Comparison of ENCODE assay signal across 8 cellular contexts in the genomic region with DNA sequence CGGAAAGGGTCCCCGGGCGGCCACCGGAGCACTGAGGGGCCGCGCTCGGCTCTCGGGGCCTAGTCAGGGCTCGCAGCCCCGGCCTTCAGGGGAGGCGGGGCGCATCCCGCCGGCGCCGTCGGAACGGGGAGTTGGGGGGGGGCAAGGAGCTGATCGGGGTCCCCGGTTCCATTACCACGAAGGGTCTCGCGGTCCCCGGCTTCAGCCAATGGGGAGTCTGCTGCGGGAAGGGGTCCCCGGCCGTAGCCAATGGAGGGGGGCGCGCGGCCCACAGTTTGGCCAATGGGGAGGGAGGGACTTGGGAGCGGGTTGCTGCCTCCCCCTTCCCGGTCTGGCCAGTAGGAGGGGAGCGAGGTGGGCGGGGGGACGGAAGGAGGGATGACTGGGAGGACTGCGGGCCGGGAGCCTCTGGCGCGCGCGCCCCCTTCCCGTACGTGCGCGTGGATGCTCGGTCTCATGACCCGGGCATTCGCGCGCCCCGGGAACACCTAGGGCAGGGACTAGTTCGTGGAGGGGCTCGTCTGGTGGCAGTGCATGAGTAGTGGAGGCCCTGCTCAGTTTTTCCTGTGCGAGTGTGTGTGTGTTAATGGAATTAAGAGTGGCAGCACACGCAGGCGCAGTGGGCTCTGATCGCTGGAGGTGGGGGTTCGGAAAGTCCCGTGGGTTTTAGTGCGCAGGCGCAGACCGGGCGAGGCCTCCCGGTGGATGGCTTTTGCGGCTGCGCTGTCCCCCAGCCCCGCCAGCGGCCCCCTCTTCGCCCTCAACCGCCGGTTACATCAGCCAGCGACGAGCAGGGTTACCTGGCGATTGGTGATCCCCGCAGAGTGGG. TPM values are rescaled to one million over a fixed set of nuclear protein-coding genes. Genes with fewer than 3 reads are reported as not detected.
DNase-seq lines count a peak whose midpoint lies in the region; ATAC-seq and TF ChIP-seq lines count a peak whose summit lies in the region.

No MANE protein-coding gene starts in this region.

- H3K27me3 Mint-ChIP-seq in activated naive CD8-positive, alpha-beta T cell treated with anti-CD3 and anti-CD28 coated beads, Interleukin-2, amount 10 ng/mL, durations not matched to agents 7 days and 5 days, result no peaks in the 10 kb centered on the region

- no peaks in the 10 kb centered on the region for H3K4me1 ChIP-seq in ovary (ENCODE audit: insufficient read depth)
- peaks cover 15% of the 10 kb centered on the region for H3K4me1 ChIP-seq in thymus (ENCODE audit: control insufficient read depth, insufficient read depth, low read length)

- ATAC-seq in HG02759 (IDR thresholded peaks at IDR 0.05; ENCODE audit: unreplicated experiment) (peak; percentile 64), Right ventricle myocardium inferior (peak; percentile 94)
- ATAC-seq in activated naive CD8-positive, alpha-beta T cell treated with anti-CD3 and anti-CD28 coated beads, Interleukin-2, amount 10 ng/mL, durations not matched to agents 7 days and 5 days (ENCODE audit: low read depth), result peak; percentile 79

- 0% methylated on average over 56 to 75 of the region's 75 CpGs for WGBS in ovary, 3 donors
- under 1% methylated on average over 75 of the region's 75 CpGs for WGBS in thymus

- H3K4me3 ChIP-seq in GM12865 (ENCODE audit: low read depth, low read length) (peak overlapping the region; percentile 65), ovary (peak overlapping the region; percentile 100), thymus (ENCODE audit: low read length) (peak overlapping the region; percentile 100)

- peak; percentile 99 for DNase-seq in GM12865 (ENCODE audit: low read depth)
- peak; percentile 81 for DNase-seq in NCI-H128 (lab: John Stamatoyannopoulos, UW; ENCODE audit: unreplicated experiment)
- DNase-seq in SKM-1 treated with dmso at 0.1 percent for 144 hours (lab: John Stamatoyannopoulos, UW; ENCODE audit: unreplicated experiment), result peak; percentile 97
- DNase-seq in activated naive CD8-positive, alpha-beta T cell treated with anti-CD3 and anti-CD28 coated beads, Interleukin-2, amount 10 ng/mL, durations not matched to agents 7 days and 5 days, result peak; percentile 94
- peak; percentile 98 for DNase-seq in Right ventricle myocardium inferior (ENCODE audit: missing footprints)
- peak; percentile 97 to 99 (median 98) for DNase-seq in ovary

- H3K4me3 Mint-ChIP-seq in activated naive CD8-positive, alpha-beta T cell treated with anti-CD3 and anti-CD28 coated beads, Interleukin-2, amount 10 ng/mL, durations not matched to agents 7 days and 5 days, result peak overlapping the region; percentile 98

- TF ChIP-seq CTCF in GM12865 (IDR thresholded peaks at IDR 0.05; ENCODE audit: insufficient read depth, low read depth, low read length, missing control alignments), result no peak
- TF ChIP-seq CTCF in ovary (IDR thresholded peaks at IDR 0.05), result peak in 2 of 3 donors; percentile 27 to 38

- H3K9me3 Mint-ChIP-seq in activated naive CD8-positive, alpha-beta T cell treated with anti-CD3 and anti-CD28 coated beads, Interleukin-2, amount 10 ng/mL, durations not matched to agents 7 days and 5 days, result no peaks in the 10 kb centered on the region

- peaks cover 37% of the 10 kb centered on the region for H3K4me1 Mint-ChIP-seq in activated naive CD8-positive, alpha-beta T cell treated with anti-CD3 and anti-CD28 coated beads, Interleukin-2, amount 10 ng/mL, durations not matched to agents 7 days and 5 days

- peaks cover 24% of the 10 kb centered on the region for H3K36me3 Mint-ChIP-seq in activated naive CD8-positive, alpha-beta T cell treated with anti-CD3 and anti-CD28 coated beads, Interleukin-2, amount 10 ng/mL, durations not matched to agents 7 days and 5 days

- H3K9me3 ChIP-seq in ovary (no peaks in the 10 kb centered on the region), thymus (ENCODE audit: control insufficient read depth) (no peaks in the 10 kb centered on the region)

- no peak for TF ChIP-seq EP300 in ovary (IDR thresholded peaks at IDR 0.05)

- peak; percentile 44 for TF ChIP-seq POLR2A in ovary (IDR thresholded peaks at IDR 0.05)

- intact Hi-C loops in Right ventricle myocardium inferior (cut with DNase I) (loop anchor here (1.0 kb wide), 1 partner anchor 22 kb away; a partner anchor contains a TSS), ovary (cut with DNase I) (loop anchor here in 2 of 4 donors (5.0 to 10.0 kb wide), 2 partner anchors 111 to 123 kb away; a partner anchor contains a TSS)

- peak overlapping the region; percentile 98 for H3K27ac Mint-ChIP-seq in activated naive CD8-positive, alpha-beta T cell treated with anti-CD3 and anti-CD28 coated beads, Interleukin-2, amount 10 ng/mL, durations not matched to agents 7 days and 5 days

- POLR2A ChIA-PET in activated naive CD8-positive, alpha-beta T cell treated with anti-CD3 and anti-CD28 coated beads, Interleukin-2, amount 10 ng/mL, durations not matched to agents 7 days and 5 days (lab: Charles Lee), result interaction anchor here (0.7 to 4.2 kb wide), 11 partner anchors 14 to 330 kb away, joined by 3 to 65 read pairs (median 7); a partner anchor contains a TSS

- no peaks in the 10 kb centered on the region for H3K27me3 ChIP-seq in ovary
- H3K27me3 ChIP-seq in thymus (ENCODE audit: control insufficient read depth, insufficient read depth), result no peaks in the 10 kb centered on the region

- H3K27ac ChIP-seq in ovary (peak overlapping the region; percentile 98 to 99), thymus (ENCODE audit: low read depth) (peak overlapping the region; percentile 100)

- H3K36me3 ChIP-seq in ovary (no peaks in the 10 kb centered on the region), thymus (ENCODE audit: control insufficient read depth, insufficient read depth) (peaks cover 34% of the 10 kb centered on the region)

RNA-seq across cellular contexts. Expression of a gene that starts 1.1 kb away (rescaled TPM):
- 100 to 1,000 TPM; 296 to 304 TPM for total RNA-seq in activated naive CD8-positive, alpha-beta T cell treated with anti-CD3 and anti-CD28 coated beads, Interleukin-2, amount 10 ng/mL, durations not matched to agents 7 days and 5 days
- total RNA-seq in Right ventricle myocardium inferior (46.3 TPM), ovary (100 to 1,000 TPM in 2 of 7 donors, 10 to 100 TPM in 5; 36.2 to 143 (median 84.8) TPM)
- polyA plus RNA-seq in ovary (10 to 100 TPM; 45.5 to 84.6 TPM), thymus (83.6 TPM)

RNA-seq across cellular contexts. Expression of a gene that starts 22.2 kb away (rescaled TPM):
- 100 to 1,000 TPM; 117 to 119 TPM for total RNA-seq in activated naive CD8-positive, alpha-beta T cell treated with anti-CD3 and anti-CD28 coated beads, Interleukin-2, amount 10 ng/mL, durations not matched to agents 7 days and 5 days
- total RNA-seq in Right ventricle myocardium inferior, result 252 TPM
- 100 to 1,000 TPM in 4 of 7 donors, 10 to 100 TPM in 3; 75.7 to 123 (median 105) TPM for total RNA-seq in ovary
- 100 to 1,000 TPM; 106 to 117 TPM for polyA plus RNA-seq in ovary
- 208 TPM for polyA plus RNA-seq in thymus

RNA-seq across cellular contexts. Expression of a gene that starts 39.7 kb away (rescaled TPM):
- total RNA-seq in activated naive CD8-positive, alpha-beta T cell treated with anti-CD3 and anti-CD28 coated beads, Interleukin-2, amount 10 ng/mL, durations not matched to agents 7 days and 5 days, result 10 to 100 TPM; 78.9 to 81.0 TPM
- 41.3 TPM for total RNA-seq in Right ventricle myocardium inferior
- 10 to 100 TPM; 30.8 to 76.9 (median 60.0) TPM for total RNA-seq in ovary
- 10 to 100 TPM in 1 of 2 donors, 1 to 10 TPM in 1; 7.6 to 67.5 TPM for polyA plus RNA-seq in ovary
- polyA plus RNA-seq in thymus, result 70.9 TPM

RNA-seq across cellular contexts. Expression of a gene that starts 54.4 kb away (rescaled TPM):
- total RNA-seq in activated naive CD8-positive, alpha-beta T cell treated with anti-CD3 and anti-CD28 coated beads, Interleukin-2, amount 10 ng/mL, durations not matched to agents 7 days and 5 days, result 1 to 10 TPM; 2.5 to 4.6 TPM
- total RNA-seq in Right ventricle myocardium inferior (0.11 TPM), ovary (1 to 10 TPM in 2 of 7 donors, under 1 TPM in 5; 0.15 to 2.5 (median 0.41) TPM)
- polyA plus RNA-seq in ovary (under 1 TPM; 0.53 to 0.90 TPM), thymus (1.2 TPM)

Comparison
In these comparisons a context has a peak if more than half of its experiments do, and no peak if none do; other contexts are left out.
1. Peak in every context shown above with its lines: DNase-seq, ATAC-seq, H3K4me3 ChIP-seq and H3K27ac ChIP-seq.